ENCODE assay signal across 1 cellular context in genomic region chr9:97761879-97762278, GRCh38.
TF ChIP-seq lines count a peak whose summit lies in the region.

No MANE protein-coding gene starts in this region.

TF ChIP-seq in HepG2, 621 proteins besides CTCF, POLR2A, EP300 and RAD21 (continued from another document):
- no peak for TF ChIP-seq PRDM15 (CRISPR knock-in tag; IDR thresholded peaks at IDR 0.05)
